ENCODE assay signal across 8 cellular contexts in genomic region chr4:119300072-119300387, GRCh38. TPM values are rescaled to one million over a fixed set of nuclear protein-coding genes. Genes with fewer than 3 reads are reported as not detected.
DNase-seq lines count a peak whose midpoint lies in the region; ATAC-seq lines count a peak whose summit lies in the region.

No MANE protein-coding gene starts in this region.

- H3K4me3 Mint-ChIP-seq in activated T-cell treated with anti-CD3 and anti-CD28 coated beads, Interleukin-2, amount 50 U/mL, for 72 hours, result peak overlapping the region; percentile 96 to 97

- no peaks in the 10 kb centered on the region for H3K9me3 Mint-ChIP-seq in activated T-cell treated with anti-CD3 and anti-CD28 coated beads, Interleukin-2, amount 50 U/mL, for 72 hours

- peaks cover 16 to 19% of the 10 kb centered on the region in 2 donors for H3K36me3 Mint-ChIP-seq in activated T-cell treated with anti-CD3 and anti-CD28 coated beads, Interleukin-2, amount 50 U/mL, for 72 hours (ENCODE audit: insufficient read depth in 2 of 2)

- peaks cover 26% of the 10 kb centered on the region for H3K4me1 Mint-ChIP-seq in activated T-cell treated with anti-CD3 and anti-CD28 coated beads, Interleukin-2, amount 50 U/mL, for 72 hours (ENCODE audit: low read depth)

- peaks cover 6% of the 10 kb centered on the region for H3K27me3 Mint-ChIP-seq in activated T-cell treated with anti-CD3 and anti-CD28 coated beads, Interleukin-2, amount 50 U/mL, for 72 hours (ENCODE audit: low read depth)

- peak; percentile 75 for DNase-seq in activated effector memory CD4-positive, alpha-beta T cell treated with anti-CD3 and anti-CD28 coated beads, Interleukin-2, amount 50 U/mL, for 16 hours
- DNase-seq in activated effector memory CD4-positive, alpha-beta T cell treated with Interleukin-2 at 50 U/mL for 16 hours, result no peak
- DNase-seq in activated T-cell treated with anti-CD3 and anti-CD28 coated beads, Interleukin-2, amount 50 U/mL, for 72 hours, result peak; percentile 13 to 20
- DNase-seq in glomerular visceral epithelial cell (ENCODE audit: extremely low spot score), result peak; percentile 52
- peak; percentile 60 for DNase-seq in pons (ENCODE audit: low spot score)
- DNase-seq in NCI-H524 treated with DMSO at 0.1 percent for 48 hours (lab: John Stamatoyannopoulos, UW), result no peak
- DNase-seq in NCI-H1105 (lab: John Stamatoyannopoulos, UW), result no peak

- peak; percentile 42 for ATAC-seq in HG03354 (IDR thresholded peaks at IDR 0.05; ENCODE audit: poor library complexity, severe bottlenecking, unreplicated experiment)
- peak; percentile 17 to 27 for ATAC-seq in activated T-cell treated with anti-CD3 and anti-CD28 coated beads, Interleukin-2, amount 50 U/mL, for 72 hours (replicated peaks in 1 of 2)

- H3K27ac Mint-ChIP-seq in activated T-cell treated with anti-CD3 and anti-CD28 coated beads, Interleukin-2, amount 50 U/mL, for 72 hours, result peak overlapping the region; percentile 99

RNA-seq across cellular contexts. Expression of gene FABP2, which starts 21.9 kb away (rescaled TPM):
- total RNA-seq in activated T-cell treated with anti-CD3 and anti-CD28 coated beads, Interleukin-2, amount 50 U/mL, for 72 hours, result not detected

Comparison
In these comparisons a context has a peak if more than half of its experiments do, and no peak if none do; other contexts are left out.
1. DNase-seq: peak in activated effector memory CD4-positive, alpha-beta T cell treated with anti-CD3 and anti-CD28 coated beads, Interleukin-2, amount 50 U/mL, for 16 hours (single experiment), activated T-cell treated with anti-CD3 and anti-CD28 coated beads, Interleukin-2, amount 50 U/mL, for 72 hours (2 of 2), glomerular visceral epithelial cell (single experiment) and pons (single experiment); none in activated effector memory CD4-positive, alpha-beta T cell treated with Interleukin-2 at 50 U/mL for 16 hours (single experiment), NCI-H524 treated with DMSO at 0.1 percent for 48 hours (single experiment) and NCI-H1105 (single experiment).